ENCODE assay signal across 12 cellular contexts in the genomic region with DNA sequence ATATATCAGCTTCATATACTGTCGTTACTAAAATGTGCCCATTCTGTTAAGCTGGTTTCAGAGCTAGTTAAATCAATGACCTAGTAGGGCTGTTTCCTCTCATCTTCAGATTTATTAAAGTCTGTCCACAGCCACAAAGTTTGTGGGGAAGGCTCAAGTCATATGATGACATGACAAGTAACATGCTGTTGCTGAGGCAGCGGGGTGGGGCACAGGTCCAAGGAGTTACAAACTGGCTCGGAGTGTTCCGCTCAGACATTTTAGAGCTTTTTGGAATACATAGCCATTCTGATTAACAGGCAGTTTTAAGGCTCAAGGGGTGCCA. TPM values are rescaled to one million over a fixed set of nuclear protein-coding genes. Genes with fewer than 3 reads are reported as not detected.
DNase-seq lines count a peak whose midpoint lies in the region; ATAC-seq and TF ChIP-seq lines count a peak whose summit lies in the region.
"Had no signal": no experiment of that assay in that cellular context is flagged by ENCODE, and none has a peak within 500 bp of the region (broad histone marks: within the 10 kb centered on the region; RNA-seq: fewer than 3 reads in every experiment).

No MANE protein-coding gene starts in this region.

- H2BK15ac ChIP-seq in mesendoderm (replicated peaks; ENCODE audit: low read depth), result no peak overlapping the region

- DNase-seq in LoVo (ENCODE audit: low spot score) (peak; percentile 15), colonic mucosa (peak; percentile 56), hepatocyte (ENCODE audit: low spot score) (no peak), DMS53 treated with DMSO at 0.1 percent for 48 hours (lab: John Stamatoyannopoulos, UW; ENCODE audit: unreplicated experiment) (no peak), mesendoderm (no peak)
- no peak for DNase-seq in stimulated activated CD4-positive, alpha-beta T cell treated with anti-CD3 and anti-CD28 coated beads, Interleukin-2, amount 100 ng/mL, for 24 hours
- DNase-seq: activated gamma-delta T cell, Karpas-422, ovary had no signal

- no peaks in the 10 kb centered on the region for H3K79me1 ChIP-seq in mesendoderm (ENCODE audit: low read length)

- no peak overlapping the region for H3K23ac ChIP-seq in mesendoderm (ENCODE audit: low read length)

- H3K9ac ChIP-seq in colonic mucosa (ENCODE audit: low read depth in 2 of 2, low read length in 2 of 2) (peak overlapping the region in 1 of 2 donors; percentile 28), skeletal muscle tissue (ENCODE audit: low read depth in 1 of 3, low read length in 3 of 3) (peak overlapping the region in 1 of 3 donors; percentile 11), mesendoderm (ENCODE audit: low read length) (no peak overlapping the region)
- H3K9ac ChIP-seq: BLaER1 had no signal

- H2BK120ac ChIP-seq in mesendoderm (ENCODE audit: low read depth, low read length), result no peak overlapping the region

- H3K36me3 ChIP-seq in colonic mucosa (no peaks in the 10 kb centered on the region), hepatocyte (replicated peaks; ENCODE audit: insufficient read depth, low read depth) (no peaks in the 10 kb centered on the region), skeletal muscle tissue (ENCODE audit: control insufficient read depth in 3 of 3, insufficient read depth in 3 of 3, low read length in 3 of 3) (no peaks in the 10 kb centered on the region), mesendoderm (ENCODE audit: control insufficient read depth, insufficient read depth, low read length) (no peaks in the 10 kb centered on the region)
- H3K36me3 ChIP-seq: BLaER1, ovary had no signal

- H3K4me3 ChIP-seq in colonic mucosa (no peak overlapping the region), hepatocyte (no peak overlapping the region), skeletal muscle tissue (ENCODE audit: low read length in 3 of 3) (no peak overlapping the region), mesendoderm (ENCODE audit: low read length) (no peak overlapping the region)
- H3K4me3 ChIP-seq: BLaER1, ovary had no signal

- H3K4ac ChIP-seq in mesendoderm (ENCODE audit: low read depth, low read length), result no peak overlapping the region

- intact Hi-C loops in colonic mucosa (cut with DNase I), result no loop called here

- H3K9me2 ChIP-seq in hepatocyte (replicated peaks; ENCODE audit: insufficient read depth), result no peaks in the 10 kb centered on the region

- H3K4me2 ChIP-seq in hepatocyte (peak overlapping the region; percentile 98), mesendoderm (ENCODE audit: low read length) (no peak overlapping the region)

- no peak overlapping the region for H2AK5ac ChIP-seq in mesendoderm (ENCODE audit: low read length)

- H4K8ac ChIP-seq in mesendoderm (ENCODE audit: low read depth, low read length), result no peak overlapping the region

- H3K79me2 ChIP-seq in hepatocyte, result peaks cover 5% of the 10 kb centered on the region
- H3K79me2 ChIP-seq in mesendoderm (ENCODE audit: control insufficient read depth, insufficient read depth, low read length), result peaks cover 14% of the 10 kb centered on the region

- H4K5ac ChIP-seq in mesendoderm (ENCODE audit: low read length), result no peak overlapping the region

- H3K27me3 ChIP-seq in colonic mucosa, result no peaks in the 10 kb centered on the region
- no peaks in the 10 kb centered on the region for H3K27me3 ChIP-seq in hepatocyte
- H3K27me3 ChIP-seq in skeletal muscle tissue (ENCODE audit: control insufficient read depth in 3 of 3, insufficient read depth in 3 of 3, low read length in 3 of 3), result no peaks in the 10 kb centered on the region
- H3K27me3 ChIP-seq in mesendoderm (ENCODE audit: insufficient read depth, low read length, poor library complexity), result peaks cover 26% of the 10 kb centered on the region
- H3K27me3 ChIP-seq: BLaER1, ovary had no signal

- H3K9me3 ChIP-seq in colonic mucosa (no peaks in the 10 kb centered on the region), hepatocyte (ENCODE audit: low read depth) (no peaks in the 10 kb centered on the region), skeletal muscle tissue (ENCODE audit: control insufficient read depth in 3 of 3, low read length in 3 of 3) (no peaks in the 10 kb centered on the region)
- H3K9me3 ChIP-seq: BLaER1, ovary had no signal

- WGBS in hepatocyte (ENCODE audit: low lambda C conversion rate, missing lambda C conversion rate), result 83% methylated on average over 4 of the region's 4 CpGs
- no CpG with 5 or more reads among the region's 4 CpGs for WGBS in mesendoderm (ENCODE audit: extremely low coverage, insufficient coverage, low lambda C conversion rate)

- H3K27ac ChIP-seq in colonic mucosa (no peak overlapping the region), hepatocyte (no peak overlapping the region), skeletal muscle tissue (ENCODE audit: low read depth, low read length) (peak overlapping the region; percentile 41), mesendoderm (ENCODE audit: low read depth, low read length) (no peak overlapping the region)
- H3K27ac ChIP-seq: BLaER1, ovary had no signal

- H2BK5ac ChIP-seq in mesendoderm (ENCODE audit: low read length), result no peak overlapping the region

- H3K4me1 ChIP-seq in colonic mucosa (no peaks in the 10 kb centered on the region), hepatocyte (ENCODE audit: insufficient read depth) (peaks cover 9% of the 10 kb centered on the region), skeletal muscle tissue (ENCODE audit: control insufficient read depth in 3 of 3, insufficient read depth in 3 of 3, low read length in 3 of 3) (peaks cover 11 to 24% (median 17%) of the 10 kb centered on the region in 3 donors), mesendoderm (ENCODE audit: control insufficient read depth, low read depth, low read length) (no peaks in the 10 kb centered on the region)

- no peak for ATAC-seq in HG03039 (IDR thresholded peaks at IDR 0.05; ENCODE audit: unreplicated experiment)

- H3K18ac ChIP-seq in mesendoderm (ENCODE audit: low read length), result no peak overlapping the region

- TF ChIP-seq CTCF in colonic mucosa (IDR thresholded peaks at IDR 0.05), result no peak
- TF ChIP-seq CTCF in hepatocyte (IDR thresholded peaks at IDR 0.05; ENCODE audit: poor library complexity), result no peak

- H2AFZ ChIP-seq in hepatocyte, result no peak overlapping the region

- H3K56ac ChIP-seq in mesendoderm (ENCODE audit: low read length), result no peak overlapping the region

- no peaks in the 10 kb centered on the region for H4K20me1 ChIP-seq in hepatocyte (ENCODE audit: insufficient read depth, poor library complexity, severe bottlenecking)
- H4K20me1 ChIP-seq: BLaER1 had no signal

RNA-seq across cellular contexts. Expression of gene ANP32B, which starts 2.7 kb away (rescaled TPM):
- total RNA-seq in colonic mucosa (100 to 1,000 TPM; 133 to 183 TPM), hepatocyte (15.4 and 18.5 TPM in 2 replicates), skeletal muscle tissue (18.8 TPM)
- polyA plus RNA-seq in hepatocyte, result 64.3 and 75.3 TPM in 2 replicates
- 281 TPM for polyA plus RNA-seq in mesendoderm (2013, experiment 1 of 2)
- 283 TPM for polyA plus RNA-seq in mesendoderm (2013, experiment 2 of 2)

RNA-seq across cellular contexts. Expression of gene HEMGN, which starts 42.5 kb away (rescaled TPM):
- under 1 TPM in 1 of 2 donors, not detected in 1; 0.22 TPM for total RNA-seq in colonic mucosa
- not detected in 2 replicates for total RNA-seq in hepatocyte
- polyA plus RNA-seq in hepatocyte, result not detected in 2 replicates
- 7.3 TPM for total RNA-seq in skeletal muscle tissue
- not detected for polyA plus RNA-seq in mesendoderm (2013, experiment 1 of 2)
- polyA plus RNA-seq in mesendoderm (2013, experiment 2 of 2), result not detected
- polyA plus RNA-seq: ovary had no signal

RNA-seq across cellular contexts. Expression of gene TRMO, which starts 58.1 kb away (rescaled TPM):
- total RNA-seq in colonic mucosa, result 10 to 100 TPM; 10.2 to 11.9 TPM
- 17.9 and 22.6 TPM in 2 replicates for total RNA-seq in hepatocyte
- polyA plus RNA-seq in hepatocyte, result 10.3 and 10.8 TPM in 2 replicates
- total RNA-seq in skeletal muscle tissue, result 18.3 TPM
- polyA plus RNA-seq in mesendoderm (2013, experiment 1 of 2), result 8.3 TPM
- 8.4 TPM for polyA plus RNA-seq in mesendoderm (2013, experiment 2 of 2)

Comparison
In these comparisons a context has a peak if more than half of its experiments do, and no peak if none do; other contexts are left out.
1. DNase-seq: peak in LoVo (single experiment) and colonic mucosa (single experiment); none in hepatocyte (single experiment), stimulated activated CD4-positive, alpha-beta T cell treated with anti-CD3 and anti-CD28 coated beads, Interleukin-2, amount 100 ng/mL, for 24 hours (0 of 2), DMS53 treated with DMSO at 0.1 percent for 48 hours (single experiment) and mesendoderm (single experiment).